Comparison of ENCODE assay signal across 1 cellular context in the genomic region with DNA sequence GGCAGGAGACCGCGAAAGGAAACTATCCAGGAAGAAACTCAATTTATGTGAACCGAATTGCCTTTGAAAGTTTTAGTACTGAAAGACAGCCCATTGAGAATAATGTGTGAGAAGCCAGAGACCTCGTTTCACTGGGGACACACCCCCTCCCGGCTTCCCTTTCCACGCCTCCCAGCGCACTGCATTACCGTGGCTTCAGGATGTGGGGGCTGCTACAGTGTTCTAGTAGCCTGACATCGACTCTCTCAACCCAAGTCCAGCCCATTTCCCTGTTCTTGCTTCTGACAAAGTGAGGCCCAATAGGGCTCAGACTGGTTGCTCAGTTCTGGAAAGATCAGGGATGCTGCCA.
TF ChIP-seq lines count a peak whose summit lies in the region.

No MANE protein-coding gene starts in this region.

TF ChIP-seq in WTC11, 78 proteins besides CTCF, POLR2A, EP300 and RAD21 (continued from another document):
- TF ChIP-seq, protein P1, sequence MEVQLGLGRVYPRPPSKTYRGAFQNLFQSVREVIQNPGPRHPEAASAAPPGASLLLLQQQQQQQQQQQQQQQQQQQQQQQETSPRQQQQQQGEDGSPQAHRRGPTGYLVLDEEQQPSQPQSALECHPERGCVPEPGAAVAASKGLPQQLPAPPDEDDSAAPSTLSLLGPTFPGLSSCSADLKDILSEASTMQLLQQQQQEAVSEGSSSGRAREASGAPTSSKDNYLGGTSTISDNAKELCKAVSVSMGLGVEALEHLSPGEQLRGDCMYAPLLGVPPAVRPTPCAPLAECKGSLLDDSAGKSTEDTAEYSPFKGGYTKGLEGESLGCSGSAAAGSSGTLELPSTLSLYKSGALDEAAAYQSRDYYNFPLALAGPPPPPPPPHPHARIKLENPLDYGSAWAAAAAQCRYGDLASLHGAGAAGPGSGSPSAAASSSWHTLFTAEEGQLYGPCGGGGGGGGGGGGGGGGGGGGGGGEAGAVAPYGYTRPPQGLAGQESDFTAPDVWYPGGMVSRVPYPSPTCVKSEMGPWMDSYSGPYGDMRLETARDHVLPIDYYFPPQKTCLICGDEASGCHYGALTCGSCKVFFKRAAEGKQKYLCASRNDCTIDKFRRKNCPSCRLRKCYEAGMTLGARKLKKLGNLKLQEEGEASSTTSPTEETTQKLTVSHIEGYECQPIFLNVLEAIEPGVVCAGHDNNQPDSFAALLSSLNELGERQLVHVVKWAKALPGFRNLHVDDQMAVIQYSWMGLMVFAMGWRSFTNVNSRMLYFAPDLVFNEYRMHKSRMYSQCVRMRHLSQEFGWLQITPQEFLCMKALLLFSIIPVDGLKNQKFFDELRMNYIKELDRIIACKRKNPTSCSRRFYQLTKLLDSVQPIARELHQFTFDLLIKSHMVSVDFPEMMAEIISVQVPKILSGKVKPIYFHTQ (CRISPR knock-in tag; IDR thresholded peaks at IDR 0.05), result no peak
- no peak for TF ChIP-seq ESRRA (CRISPR knock-in tag; IDR thresholded peaks at IDR 0.05; ENCODE audit: borderline replicate concordance)
- no peak for TF ChIP-seq ZNF138 (CRISPR knock-in tag; conservative IDR thresholded peaks at IDR 0.05)
- TF ChIP-seq ZNF671 (CRISPR knock-in tag; IDR thresholded peaks at IDR 0.05), result no peak
- no peak for TF ChIP-seq IRF2 (CRISPR knock-in tag; IDR thresholded peaks at IDR 0.05; ENCODE audit: borderline replicate concordance, low read depth)
- no peak for TF ChIP-seq ZNF423 (CRISPR knock-in tag; IDR thresholded peaks at IDR 0.05)
- TF ChIP-seq, protein P2, sequence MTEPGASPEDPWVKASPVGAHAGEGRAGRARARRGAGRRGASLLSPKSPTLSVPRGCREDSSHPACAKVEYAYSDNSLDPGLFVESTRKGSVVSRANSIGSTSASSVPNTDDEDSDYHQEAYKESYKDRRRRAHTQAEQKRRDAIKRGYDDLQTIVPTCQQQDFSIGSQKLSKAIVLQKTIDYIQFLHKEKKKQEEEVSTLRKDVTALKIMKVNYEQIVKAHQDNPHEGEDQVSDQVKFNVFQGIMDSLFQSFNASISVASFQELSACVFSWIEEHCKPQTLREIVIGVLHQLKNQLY (CRISPR knock-in tag; IDR thresholded peaks at IDR 0.05), result no peak
- no peak for TF ChIP-seq ZNF263 (CRISPR knock-in tag; IDR thresholded peaks at IDR 0.05; ENCODE audit: low read depth)
- TF ChIP-seq, protein P3, sequence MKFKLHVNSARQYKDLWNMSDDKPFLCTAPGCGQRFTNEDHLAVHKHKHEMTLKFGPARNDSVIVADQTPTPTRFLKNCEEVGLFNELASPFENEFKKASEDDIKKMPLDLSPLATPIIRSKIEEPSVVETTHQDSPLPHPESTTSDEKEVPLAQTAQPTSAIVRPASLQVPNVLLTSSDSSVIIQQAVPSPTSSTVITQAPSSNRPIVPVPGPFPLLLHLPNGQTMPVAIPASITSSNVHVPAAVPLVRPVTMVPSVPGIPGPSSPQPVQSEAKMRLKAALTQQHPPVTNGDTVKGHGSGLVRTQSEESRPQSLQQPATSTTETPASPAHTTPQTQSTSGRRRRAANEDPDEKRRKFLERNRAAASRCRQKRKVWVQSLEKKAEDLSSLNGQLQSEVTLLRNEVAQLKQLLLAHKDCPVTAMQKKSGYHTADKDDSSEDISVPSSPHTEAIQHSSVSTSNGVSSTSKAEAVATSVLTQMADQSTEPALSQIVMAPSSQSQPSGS (CRISPR knock-in tag; IDR thresholded peaks at IDR 0.05; ENCODE audit: borderline replicate concordance, low read depth), result no peak
- TF ChIP-seq TEAD1 (CRISPR knock-in tag; IDR thresholded peaks at IDR 0.05), result no peak
- TF ChIP-seq, protein P4, sequence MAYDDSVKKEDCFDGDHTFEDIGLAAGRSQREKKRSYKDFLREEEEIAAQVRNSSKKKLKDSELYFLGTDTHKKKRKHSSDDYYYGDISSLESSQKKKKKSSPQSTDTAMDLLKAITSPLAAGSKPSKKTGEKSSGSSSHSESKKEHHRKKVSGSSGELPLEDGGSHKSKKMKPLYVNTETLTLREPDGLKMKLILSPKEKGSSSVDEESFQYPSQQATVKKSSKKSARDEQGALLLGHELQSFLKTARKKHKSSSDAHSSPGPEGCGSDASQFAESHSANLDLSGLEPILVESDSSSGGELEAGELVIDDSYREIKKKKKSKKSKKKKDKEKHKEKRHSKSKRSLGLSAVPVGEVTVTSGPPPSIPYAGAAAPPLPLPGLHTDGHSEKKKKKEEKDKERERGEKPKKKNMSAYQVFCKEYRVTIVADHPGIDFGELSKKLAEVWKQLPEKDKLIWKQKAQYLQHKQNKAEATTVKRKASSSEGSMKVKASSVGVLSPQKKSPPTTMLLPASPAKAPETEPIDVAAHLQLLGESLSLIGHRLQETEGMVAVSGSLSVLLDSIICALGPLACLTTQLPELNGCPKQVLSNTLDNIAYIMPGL (CRISPR knock-in tag; IDR thresholded peaks at IDR 0.05), result no peak
